In the genomic region with DNA sequence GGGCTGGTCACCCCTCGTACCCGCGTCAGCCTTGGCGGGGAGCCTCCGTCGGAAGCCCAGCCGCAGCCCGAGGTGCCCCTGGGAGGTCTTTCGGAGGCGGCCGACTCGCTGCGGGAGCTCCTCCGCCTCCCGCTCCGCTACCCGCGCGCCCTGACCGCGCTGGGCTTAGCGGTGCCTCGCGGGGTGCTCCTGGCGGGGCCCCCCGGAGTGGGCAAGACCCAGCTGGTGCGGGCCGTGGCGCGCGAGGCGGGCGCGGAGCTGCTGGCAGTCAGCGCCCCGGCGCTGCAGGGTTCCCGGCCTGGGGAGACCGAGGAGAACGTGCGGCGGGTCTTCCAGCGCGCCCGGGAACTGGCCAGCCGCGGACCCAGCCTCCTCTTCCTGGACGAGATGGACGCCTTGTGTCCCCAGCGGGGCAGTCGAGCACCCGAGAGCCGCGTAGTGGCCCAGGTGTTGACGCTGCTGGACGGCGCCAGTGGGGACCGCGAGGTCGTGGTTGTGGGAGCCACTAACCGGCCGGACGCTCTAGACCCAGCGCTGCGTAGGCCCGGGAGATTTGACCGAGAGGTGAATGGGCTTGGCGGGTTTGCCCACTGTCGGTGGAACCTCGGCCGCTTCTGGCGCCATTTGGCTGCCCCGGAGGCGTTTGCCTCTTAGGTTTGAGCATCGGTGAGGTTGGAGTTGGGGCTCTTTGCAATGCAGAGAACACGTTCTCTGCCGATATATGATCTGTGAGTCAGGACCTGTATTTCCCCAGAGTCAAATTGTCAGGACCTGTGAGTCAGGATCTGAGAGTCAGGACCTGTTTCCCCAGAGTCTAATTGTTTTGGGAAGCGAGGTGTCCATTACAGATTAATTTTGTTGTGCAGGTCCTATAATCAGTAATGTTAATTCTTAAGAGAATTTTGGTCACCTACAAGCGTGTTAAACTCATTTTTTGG, we compare ENCODE assay signal across 7 cellular contexts. TPM values are rescaled to one million over a fixed set of nuclear protein-coding genes. Genes with fewer than 3 reads are reported as not detected.
A peak's percentile ranks its signal among the peaks of the same experiment; 100 is the strongest.
DNase-seq lines count a peak whose midpoint lies in the region; ATAC-seq and TF ChIP-seq lines count a peak whose summit lies in the region.

No MANE protein-coding gene starts in this region.

- 1 to 2% methylated on average over 51 to 79 of the region's 79 CpGs for WGBS in aorta, 2 donors

- no peaks in the 10 kb centered on the region for H3K27me3 Mint-ChIP-seq in activated T-cell treated with anti-CD3 and anti-CD28 coated beads, Interleukin-2, amount 50 U/mL, for 72 hours (ENCODE audit: low read depth)

- peaks cover 5 to 13% of the 10 kb centered on the region in 2 donors for H3K36me3 Mint-ChIP-seq in activated T-cell treated with anti-CD3 and anti-CD28 coated beads, Interleukin-2, amount 50 U/mL, for 72 hours (ENCODE audit: insufficient read depth in 2 of 2)

- H3K9me3 ChIP-seq in neutrophil (no peaks in the 10 kb centered on the region), aorta (ENCODE audit: control insufficient read depth, low read length) (no peaks in the 10 kb centered on the region)

- ATAC-seq in GM18508 (IDR thresholded peaks at IDR 0.05; ENCODE audit: insufficient read depth, unreplicated experiment), result peak; percentile 15
- peak; percentile 25 for ATAC-seq in HG02588 (IDR thresholded peaks at IDR 0.05; ENCODE audit: unreplicated experiment)
- peak; percentile 19 to 35 for ATAC-seq in activated T-cell treated with anti-CD3 and anti-CD28 coated beads, Interleukin-2, amount 50 U/mL, for 72 hours (replicated peaks in 1 of 2)
- peak; percentile 17 for ATAC-seq in aorta (ENCODE audit: low FRiP score)

- H3K27ac Mint-ChIP-seq in activated T-cell treated with anti-CD3 and anti-CD28 coated beads, Interleukin-2, amount 50 U/mL, for 72 hours, result peak overlapping the region; percentile 97

- H3K36me3 ChIP-seq in neutrophil, result peaks cover 35% of the 10 kb centered on the region
- H3K36me3 ChIP-seq in aorta (ENCODE audit: control insufficient read depth in 1 of 2, insufficient read depth in 2 of 2, low read length in 1 of 2), result peaks cover 0 to 2% of the 10 kb centered on the region in 2 donors

- H3K4me1 ChIP-seq in neutrophil (ENCODE audit: control insufficient read depth in 1 of 2, insufficient read depth in 1 of 2, low read depth in 1 of 2, low read length in 1 of 2) (peaks cover 23% of the 10 kb centered on the region in 2 experiments), aorta (ENCODE audit: control insufficient read depth in 1 of 2, insufficient read depth in 2 of 2, low read length in 2 of 2) (no peaks in the 10 kb centered on the region)

- H3K9me3 Mint-ChIP-seq in activated T-cell treated with anti-CD3 and anti-CD28 coated beads, Interleukin-2, amount 50 U/mL, for 72 hours, result no peaks in the 10 kb centered on the region

- H3K4me3 ChIP-seq in fibroblast of villous mesenchyme (ENCODE audit: low read depth, low read length), result peak overlapping the region; percentile 74
- peak overlapping the region; percentile 88 to 93 for H3K4me3 ChIP-seq in neutrophil (ENCODE audit: low read depth in 1 of 2, low read length in 1 of 2)
- H3K4me3 ChIP-seq in aorta (ENCODE audit: low read length in 2 of 2), result peak overlapping the region; percentile 57 to 82

- H3K4me3 Mint-ChIP-seq in activated T-cell treated with anti-CD3 and anti-CD28 coated beads, Interleukin-2, amount 50 U/mL, for 72 hours, result peak overlapping the region; percentile 93 to 99

- peaks cover 30% of the 10 kb centered on the region for H3K4me1 Mint-ChIP-seq in activated T-cell treated with anti-CD3 and anti-CD28 coated beads, Interleukin-2, amount 50 U/mL, for 72 hours (ENCODE audit: low read depth)

- H3K27ac ChIP-seq in neutrophil, result peak overlapping the region; percentile 96
- peak overlapping the region in 1 of 2 donors; percentile 78 for H3K27ac ChIP-seq in aorta (ENCODE audit: low read depth in 1 of 2, low read length in 2 of 2)

- H3K27me3 ChIP-seq in neutrophil (peaks cover 6% of the 10 kb centered on the region), aorta (ENCODE audit: control insufficient read depth in 1 of 2, insufficient read depth in 2 of 2, low read length in 1 of 2) (no peaks in the 10 kb centered on the region)

- TF ChIP-seq CTCF in fibroblast of villous mesenchyme (IDR thresholded peaks at IDR 0.05; ENCODE audit: insufficient read depth, low read depth, low read length) (no peak), neutrophil (IDR thresholded peaks at IDR 0.05) (no peak)

- peak; percentile 47 for DNase-seq in NAMALWA (ENCODE audit: low spot score)
- DNase-seq in activated T-cell treated with anti-CD3 and anti-CD28 coated beads, Interleukin-2, amount 50 U/mL, for 72 hours, result peak; percentile 48 to 52
- DNase-seq in fibroblast of villous mesenchyme (ENCODE audit: low read depth), result peak; percentile 38
- peak; percentile 65 to 81 for DNase-seq in aorta

- intact Hi-C loops in aorta (cut with DNase I), result loop anchor here (2.0 to 5.0 kb wide), 6 partner anchors 96 to 240 kb away; a partner anchor contains a TSS

RNA-seq across cellular contexts. Expression of a gene that starts 24.9 kb away (rescaled TPM):
- 1 to 10 TPM; 1.2 to 3.3 TPM for total RNA-seq in activated T-cell treated with anti-CD3 and anti-CD28 coated beads, Interleukin-2, amount 50 U/mL, for 72 hours
- total RNA-seq in fibroblast of villous mesenchyme (under 0.01 and 0.32 TPM in 2 replicates), aorta (10 to 100 TPM; 27.8 to 31.9 TPM)
- 10 to 100 TPM in 1 of 2 donors, 1 to 10 TPM in 1; 6.9 to 74.6 TPM for polyA plus RNA-seq in aorta

Comparison
In these comparisons a context has a peak if more than half of its experiments do, and no peak if none do; other contexts are left out.
1. RNA of a gene that starts 24.9 kb away (total RNA-seq): 27.8 to 31.9 TPM in aorta; 1.2 to 3.3 TPM in activated T-cell treated with anti-CD3 and anti-CD28 coated beads, Interleukin-2, amount 50 U/mL, for 72 hours and under 0.01 to 0.32 TPM in fibroblast of villous mesenchyme; every median in the first group is over 4 times any median in the second.
2. Peak in every context shown above with its lines, with median percentiles within 50 percentile points of each other: ATAC-seq, DNase-seq and H3K4me3 ChIP-seq.